21 cellular contexts compared by ENCODE assay signal in genomic region chr5:138990986-138991645, GRCh38.
DNase-seq lines count a peak whose midpoint lies in the region; ATAC-seq and TF ChIP-seq lines count a peak whose summit lies in the region.
"Had no signal": no experiment of that assay in that cellular context is flagged by ENCODE, and none has a peak within 500 bp of the region (broad histone marks: within the 10 kb centered on the region; RNA-seq: fewer than 3 reads in every experiment).

No MANE protein-coding gene starts in this region.

- no peak overlapping the region for H3K4me3 Mint-ChIP-seq in nephron
- H3K4me3 Mint-ChIP-seq in type B pancreatic cell, result no peak overlapping the region

- H3K4me1 Mint-ChIP-seq in nephron (no peaks in the 10 kb centered on the region), type B pancreatic cell (ENCODE audit: unreplicated experiment) (peaks cover 4% of the 10 kb centered on the region)

- H3K4me1 ChIP-seq in aorta (ENCODE audit: control insufficient read depth in 1 of 2, insufficient read depth in 2 of 2, low read length in 2 of 2), result no peaks in the 10 kb centered on the region

- H3K27me3 ChIP-seq in WERI-Rb-1 (ENCODE audit: insufficient read depth, low read depth, severe bottlenecking) (no peaks in the 10 kb centered on the region), dorsolateral prefrontal cortex (no peaks in the 10 kb centered on the region), aorta (ENCODE audit: control insufficient read depth in 1 of 2, insufficient read depth in 2 of 2, low read length in 1 of 2) (no peaks in the 10 kb centered on the region)
- H3K27me3 ChIP-seq: MG63 had no signal

- H3K36me3 Mint-ChIP-seq in nephron (ENCODE audit: low read depth) (peaks cover 7% of the 10 kb centered on the region), type B pancreatic cell (peaks cover 3% of the 10 kb centered on the region)

- DNase-seq in WERI-Rb-1, result peak; percentile 55
- DNase-seq in dorsolateral prefrontal cortex, result no peak
- peak; percentile 24 for DNase-seq in type B pancreatic cell (ENCODE audit: extremely low spot score, unreplicated experiment)
- DNase-seq in GDM1 (lab: John Stamatoyannopoulos, UW), result no peak
- no peak for DNase-seq in aorta
- DNase-seq in NCI-H146 (lab: John Stamatoyannopoulos, UW), result no peak
- DNase-seq: ACHN, AML-193, COR-L47, DMS153, EL, H7, IMR-90, Karpas-422, MG63, NCI-H1092, NCI-H1694, NCI-H2107, NCI-H2227 treated with DMSO at 0.1 percent for 48 hours, NCI-H524 treated with DMSO at 0.1 percent for 48 hours had no signal

- intact Hi-C loops in dorsolateral prefrontal cortex (cut with DNase I) (no loop called here), aorta (cut with DNase I) (no loop called here)

- H3K9me3 ChIP-seq in WERI-Rb-1 (ENCODE audit: severe bottlenecking) (peaks cover 7% of the 10 kb centered on the region), aorta (ENCODE audit: control insufficient read depth, low read length) (no peaks in the 10 kb centered on the region)
- H3K9me3 ChIP-seq: MG63 had no signal

- H3K36me3 ChIP-seq in WERI-Rb-1 (peaks cover 12% of the 10 kb centered on the region; the same call in 1 of the 2 replicates), aorta (ENCODE audit: control insufficient read depth in 1 of 2, insufficient read depth in 2 of 2, low read length in 1 of 2) (no peaks in the 10 kb centered on the region)
- H3K36me3 ChIP-seq: MG63 had no signal

- peak overlapping the region in 2 of 3 experiments; percentile 4 to 66 for H3K27ac Mint-ChIP-seq in nephron
- H3K27ac Mint-ChIP-seq in type B pancreatic cell, result no peak overlapping the region

- ATAC-seq in aorta (ENCODE audit: low FRiP score), result no peak

- no peaks in the 10 kb centered on the region for H3K27me3 Mint-ChIP-seq in nephron (ENCODE audit: low read depth)
- H3K27me3 Mint-ChIP-seq in type B pancreatic cell, result no peaks in the 10 kb centered on the region

- peak overlapping the region; percentile 86 for H3K27ac ChIP-seq in WERI-Rb-1
- H3K27ac ChIP-seq in dorsolateral prefrontal cortex, result peak overlapping the region in 56 of 59 donors; percentile 3 to 85 (median 74)
- no peak overlapping the region for H3K27ac ChIP-seq in aorta (ENCODE audit: low read depth in 1 of 2, low read length in 2 of 2)

- peaks cover 5% of the 10 kb centered on the region for H3K9me3 Mint-ChIP-seq in nephron
- peaks cover 3% of the 10 kb centered on the region for H3K9me3 Mint-ChIP-seq in type B pancreatic cell

- TF ChIP-seq CTCF in WERI-Rb-1 (IDR thresholded peaks at IDR 0.05; ENCODE audit: low read depth, low read length) (no peak), dorsolateral prefrontal cortex (IDR thresholded peaks at IDR 0.05 in 54 of 56, conservative IDR thresholded peaks at IDR 0.05 in 2 of 56; ENCODE audit: low read depth in 1 of 56, partially characterized antibody in 56 of 56) (peak in 2 of 56 donors; percentile 14 to 24), nephron (IDR thresholded peaks at IDR 0.05; ENCODE audit: unreplicated experiment in 3 of 3) (no peak), type B pancreatic cell (conservative IDR thresholded peaks at IDR 0.05) (no peak)

- WGBS in aorta, 2 donors, result 78 to 84% methylated on average over 5 of the region's 5 CpGs

- H3K4me3 ChIP-seq in WERI-Rb-1 (ENCODE audit: low read depth, low read length) (no peak overlapping the region), dorsolateral prefrontal cortex (no peak overlapping the region), aorta (ENCODE audit: low read length in 2 of 2) (no peak overlapping the region)
- H3K4me3 ChIP-seq: MG63 had no signal

Comparison
In these comparisons a context has a peak if more than half of its experiments do, and no peak if none do; other contexts are left out.
1. DNase-seq: peak in WERI-Rb-1 (single experiment) and type B pancreatic cell (single experiment); none in dorsolateral prefrontal cortex (0 of 10), GDM1 (single experiment), aorta (0 of 2) and NCI-H146 (single experiment).
2. H3K27ac ChIP-seq: peak in WERI-Rb-1 (single experiment) and dorsolateral prefrontal cortex (56 of 59); none in aorta (0 of 2).